ENCODE assay signal across 11 cellular contexts in genomic region chr14:69999246-69999645, GRCh38.
DNase-seq lines count a peak whose midpoint lies in the region; ATAC-seq and TF ChIP-seq lines count a peak whose summit lies in the region.
"Had no signal": no experiment of that assay in that cellular context is flagged by ENCODE, and none has a peak within 500 bp of the region (broad histone marks: within the 10 kb centered on the region; RNA-seq: fewer than 3 reads in every experiment).

No MANE protein-coding gene starts in this region.

- no peak overlapping the region for H3K4me3 ChIP-seq in body of pancreas
- H3K4me3 ChIP-seq in right lobe of liver: no peak overlapping the region
- no peak overlapping the region for H3K4me3 ChIP-seq in spleen
- H3K4me3 ChIP-seq in OCI-LY7 (ENCODE audit: low read depth, low read length, poor library complexity, severe bottlenecking): no peak overlapping the region

- TF ChIP-seq POLR2A in body of pancreas (IDR thresholded peaks at IDR 0.05): peak in 1 of 3 donors; percentile 6
- no peak for TF ChIP-seq POLR2A in right lobe of liver (IDR thresholded peaks at IDR 0.05)
- no peak for TF ChIP-seq POLR2A in spleen (IDR thresholded peaks at IDR 0.05)

- no peak overlapping the region for H2AFZ ChIP-seq in OCI-LY7 (ENCODE audit: low read length)

- intact Hi-C loops in body of pancreas (cut with DNase I): no loop called here
- intact Hi-C loops in right lobe of liver (cut with DNase I): no loop called here
- intact Hi-C loops in spleen (cut with DNase I; ENCODE audit: low total_unique reads): no loop called here
- intact Hi-C loops in OCI-LY7 (cut with micrococcal nuclease; ENCODE audit: unreplicated experiment): no loop called here

- H3K36me3 ChIP-seq in body of pancreas (replicated peaks in 1 of 2; ENCODE audit: insufficient read depth in 1 of 2, low read depth in 2 of 2) (no peaks in the 10 kb centered on the region), right lobe of liver (peaks cover 0 to 3% (median 0%) of the 10 kb centered on the region in 4 donors), spleen (no peaks in the 10 kb centered on the region), OCI-LY7 (ENCODE audit: insufficient read depth, low read length) (no peaks in the 10 kb centered on the region)

- no peak for TF ChIP-seq CTCF in body of pancreas (IDR thresholded peaks at IDR 0.05)
- no peak for TF ChIP-seq CTCF in right lobe of liver (IDR thresholded peaks at IDR 0.05)
- TF ChIP-seq CTCF in spleen (IDR thresholded peaks at IDR 0.05 in 8 of 11, conservative IDR thresholded peaks at IDR 0.05 in 3 of 11): no peak
- no peak for TF ChIP-seq CTCF in OCI-LY7 (conservative IDR thresholded peaks at IDR 0.05; ENCODE audit: low read length)

- no TSS peak for BruUV-seq in OCI-LY7 (replicated peaks; lab: Mats Ljungman, UMichigan)

- H3K27ac ChIP-seq in body of pancreas (peak overlapping the region; percentile 61 to 86 (median 83)), right lobe of liver (peak overlapping the region in 1 of 3 donors; percentile 78), spleen (no peak overlapping the region), OCI-LY7 (ENCODE audit: low read depth, low read length, poor library complexity, severe bottlenecking) (no peak overlapping the region)

- no peaks in the 10 kb centered on the region for H3K9me2 ChIP-seq in OCI-LY7 (ENCODE audit: insufficient read depth, low read length)

- peak; percentile 95 for DNase-seq in DMS53 (lab: John Stamatoyannopoulos, UW)
- DNase-seq in NCI-H2107 (lab: John Stamatoyannopoulos, UW): peak; percentile 84
- peak; percentile 76 to 89 (median 82) for DNase-seq in body of pancreas
- DNase-seq in right lobe of liver: peak in 1 of 3 donors; percentile 79
- no peak for DNase-seq in spleen
- no peak for DNase-seq in OCI-LY7 (ENCODE audit: low spot score)
- no peak for DNase-seq in NK-92 (lab: John Stamatoyannopoulos, UW; ENCODE audit: unreplicated experiment)
- DNase-seq: C1 segment of cervical spinal cord, MM.1S, Right ventricle myocardium superior had no signal

- 29 to 58% methylated on average over 10 of the region's 10 CpGs for WGBS in body of pancreas, 2 donors
- 47% methylated on average over 10 of the region's 10 CpGs for WGBS in right lobe of liver (ENCODE audit: insufficient coverage, low coverage, low lambda C conversion rate, missing lambda C conversion rate)
- WGBS in spleen, 5 donors: 80 to 91% (median 83%) methylated on average over 10 of the region's 10 CpGs

- H3K79me2 ChIP-seq in OCI-LY7 (ENCODE audit: insufficient read depth, low read depth, low read length): no peaks in the 10 kb centered on the region

- no peaks in the 10 kb centered on the region for H4K20me1 ChIP-seq in OCI-LY7 (ENCODE audit: insufficient read depth, low read length)

- POLR2A ChIA-PET in OCI-LY7 (lab: Charles Lee): no interaction called here

- H3K4me1 ChIP-seq in body of pancreas (peaks cover 46% of the 10 kb centered on the region), right lobe of liver (peaks cover 0 to 45% (median 15%) of the 10 kb centered on the region in 4 donors), spleen (no peaks in the 10 kb centered on the region), OCI-LY7 (ENCODE audit: insufficient read depth, low read length, poor library complexity, severe bottlenecking) (no peaks in the 10 kb centered on the region)

- H3K27me3 ChIP-seq in body of pancreas: no peaks in the 10 kb centered on the region
- no peaks in the 10 kb centered on the region for H3K27me3 ChIP-seq in right lobe of liver
- peaks cover 0 to 2% (median 0%) of the 10 kb centered on the region in 7 donors for H3K27me3 ChIP-seq in spleen (replicated peaks in 1 of 7)

- CTCF ChIA-PET in OCI-LY7 (lab: Charles Lee; ENCODE audit: unreplicated experiment): no interaction called here

- ATAC-seq in body of pancreas (peak; percentile 84), right lobe of liver (peak in 3 of 4 donors; percentile 41 to 63 (median 52)), HG02970 (IDR thresholded peaks at IDR 0.05; ENCODE audit: low FRiP score, unreplicated experiment) (no peak)

- no peak overlapping the region for H3K4me2 ChIP-seq in OCI-LY7 (ENCODE audit: low read length)

- H3K9me3 ChIP-seq in body of pancreas (no peaks in the 10 kb centered on the region), right lobe of liver (no peaks in the 10 kb centered on the region), spleen (no peaks in the 10 kb centered on the region), OCI-LY7 (ENCODE audit: low read length) (no peaks in the 10 kb centered on the region)

Comparison
In these comparisons a context has a peak if more than half of its experiments do, and no peak if none do; other contexts are left out.
1. DNase-seq: peak in DMS53 (single experiment), NCI-H2107 (single experiment) and body of pancreas (4 of 4); none in spleen (single experiment), OCI-LY7 (single experiment) and NK-92 (single experiment).
2. H3K27ac ChIP-seq: peak in body of pancreas (4 of 4); none in spleen (0 of 8) and OCI-LY7 (single experiment).